Comparison of ENCODE assay signal across 1 cellular context in the genomic region with DNA sequence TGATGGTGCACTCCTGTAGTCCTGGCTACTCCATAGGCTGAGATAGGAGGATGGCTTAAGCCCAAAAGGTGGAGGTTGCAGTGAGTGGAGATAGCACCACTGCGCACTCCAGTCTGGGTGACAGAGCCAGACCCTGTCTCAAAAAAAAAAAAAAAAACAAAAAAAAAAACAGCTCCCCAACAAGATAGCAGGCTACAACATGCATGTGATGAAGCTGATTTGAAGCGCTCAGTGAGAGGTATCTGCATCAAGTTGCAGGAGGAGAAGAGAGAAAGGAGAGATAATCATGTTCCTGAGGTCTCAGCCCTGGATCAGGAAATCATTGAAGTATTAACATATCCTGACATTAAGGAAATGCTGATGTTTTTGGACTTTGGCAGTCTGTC.
TF ChIP-seq lines count a peak whose summit lies in the region.

No MANE protein-coding gene starts in this region.

TF ChIP-seq in K562, 482 proteins besides CTCF, POLR2A, EP300 and RAD21 (continued from another document):
- TF ChIP-seq, protein P1, sequence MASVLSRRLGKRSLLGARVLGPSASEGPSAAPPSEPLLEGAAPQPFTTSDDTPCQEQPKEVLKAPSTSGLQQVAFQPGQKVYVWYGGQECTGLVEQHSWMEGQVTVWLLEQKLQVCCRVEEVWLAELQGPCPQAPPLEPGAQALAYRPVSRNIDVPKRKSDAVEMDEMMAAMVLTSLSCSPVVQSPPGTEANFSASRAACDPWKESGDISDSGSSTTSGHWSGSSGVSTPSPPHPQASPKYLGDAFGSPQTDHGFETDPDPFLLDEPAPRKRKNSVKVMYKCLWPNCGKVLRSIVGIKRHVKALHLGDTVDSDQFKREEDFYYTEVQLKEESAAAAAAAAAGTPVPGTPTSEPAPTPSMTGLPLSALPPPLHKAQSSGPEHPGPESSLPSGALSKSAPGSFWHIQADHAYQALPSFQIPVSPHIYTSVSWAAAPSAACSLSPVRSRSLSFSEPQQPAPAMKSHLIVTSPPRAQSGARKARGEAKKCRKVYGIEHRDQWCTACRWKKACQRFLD (CRISPR knock-in tag; IDR thresholded peaks at IDR 0.05), result peak; percentile 67; the same call in 1 of the 2 replicates
- TF ChIP-seq DPF2 (IDR thresholded peaks at IDR 0.05) (peak; percentile 68; the same call in 1 of the 2 replicates), TOE1 (IDR thresholded peaks at IDR 0.05; ENCODE audit: borderline replicate concordance) (0 out of 2 replicates have a peak, but pooled peaks have one; percentile 9), TOE1 (CRISPR knock-in tag; IDR thresholded peaks at IDR 0.05; ENCODE audit: borderline replicate concordance, low read depth) (no peak), SMARCA4 (IDR thresholded peaks at IDR 0.05) (0 out of 2 replicates have a peak, but pooled peaks have one; percentile 53), HDGF (IDR thresholded peaks at IDR 0.05) (no peak), CBX2 (IDR thresholded peaks at IDR 0.05; ENCODE audit: insufficient read depth, low read length, poor library complexity, severe bottlenecking) (no peak)
